ENCODE assay signal across 28 cellular contexts in the genomic region with DNA sequence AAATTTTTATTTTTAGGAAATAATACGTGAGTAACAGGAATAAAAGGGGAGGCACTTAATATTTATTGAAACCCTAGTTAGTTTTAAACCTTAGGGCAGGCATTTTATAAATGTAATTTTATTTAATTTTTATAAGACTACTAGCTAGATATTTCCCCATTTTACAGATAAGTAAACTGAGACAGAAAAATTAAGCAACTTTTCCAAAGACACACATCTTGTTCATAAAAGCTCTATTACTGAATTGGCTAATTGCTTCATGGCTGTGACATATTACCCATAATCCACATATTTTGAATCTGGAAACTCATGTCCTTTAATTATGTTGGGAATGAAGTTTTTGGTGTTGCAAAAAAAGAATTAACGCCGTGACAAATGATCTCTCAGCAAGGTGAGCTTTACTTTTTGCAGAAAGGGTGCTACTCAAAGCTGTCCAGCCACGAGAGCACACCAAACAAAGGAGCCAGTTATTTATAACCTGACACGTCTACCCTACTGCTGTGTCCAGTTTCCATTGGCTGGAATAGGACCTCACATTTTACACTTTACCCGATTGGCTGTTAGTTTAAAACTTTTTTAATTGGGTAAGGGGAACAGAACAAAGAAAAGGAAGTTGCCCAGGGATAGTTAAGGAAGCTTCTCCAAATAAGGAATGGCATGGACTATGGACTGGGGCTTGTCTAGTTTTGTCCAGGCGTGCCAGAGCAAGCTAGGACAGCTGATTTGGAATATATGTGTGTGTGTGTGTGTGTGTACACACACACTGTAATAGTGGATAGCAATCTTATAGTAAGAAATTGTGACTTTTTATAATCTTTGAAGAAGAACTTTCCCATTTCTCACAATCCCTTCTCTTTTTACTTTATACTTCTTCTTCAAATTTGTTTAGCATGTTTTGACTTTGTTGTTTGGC. TPM values are rescaled to one million over a fixed set of nuclear protein-coding genes. Genes with fewer than 3 reads are reported as not detected.
DNase-seq lines count a peak whose midpoint lies in the region; ATAC-seq, FAIRE-seq and TF ChIP-seq lines count a peak whose summit lies in the region.
"Had no signal": no experiment of that assay in that cellular context is flagged by ENCODE, and none has a peak within 500 bp of the region (broad histone marks: within the 10 kb centered on the region; RNA-seq: fewer than 3 reads in every experiment).

No MANE protein-coding gene starts in this region.

- H2AK5ac ChIP-seq in H9 (ENCODE audit: insufficient read length, low read length): no peak overlapping the region

- FAIRE-seq in astrocyte (lab: Jason Lieb, UNC): no peak
- FAIRE-seq: frontal cortex, GM12878, RCC 7860 had no signal

- no peak overlapping the region for H3K56ac ChIP-seq in H9 (ENCODE audit: insufficient read length, low read depth, low read length)

- H3K23ac ChIP-seq in H9 (ENCODE audit: insufficient read length, low read depth, low read length): no peak overlapping the region

- no peak for TF ChIP-seq CTCF in H9 (conservative IDR thresholded peaks at IDR 0.05)
- TF ChIP-seq CTCF in astrocyte (IDR thresholded peaks at IDR 0.05; ENCODE audit: insufficient read depth, low read depth, low read length): no peak
- no peak for TF ChIP-seq CTCF in fibroblast of mammary gland (conservative IDR thresholded peaks at IDR 0.05; ENCODE audit: control insufficient read depth, insufficient read depth, low read depth, low read length)
- no peak for TF ChIP-seq CTCF in osteocyte (IDR thresholded peaks at IDR 0.05)

- H4K20me1 ChIP-seq in H9 (ENCODE audit: control insufficient read depth, insufficient read depth, insufficient read length) (no peaks in the 10 kb centered on the region), astrocyte (ENCODE audit: insufficient read depth, low read length) (no peaks in the 10 kb centered on the region)
- H4K20me1 ChIP-seq: BLaER1 treated with 17β-estradiol and CSF1 and Interleukin-3, amounts not matched to agents 10 nM and 100 nM had no signal

- H3K36me3 Mint-ChIP-seq in H9 (ENCODE audit: insufficient read depth in 1 of 3, low read depth in 3 of 3): peaks cover 4 to 23% (median 20%) of the 10 kb centered on the region in 3 experiments; a peak in 6 of 7 replicates
- peaks cover 14% of the 10 kb centered on the region for H3K36me3 Mint-ChIP-seq in astrocyte (ENCODE audit: low read depth, unreplicated experiment)
- peaks cover 9 to 19% of the 10 kb centered on the region in 2 donors for H3K36me3 Mint-ChIP-seq in stimulated activated naive B cell treated with anti-CD40 and anti-IgM and Interleukin-4, amounts not matched to agents 10 μg/mL and 1 μg/mL and 100 μg/mL, for 72 hours
- H3K36me3 Mint-ChIP-seq in osteocyte (ENCODE audit: unreplicated experiment): peaks cover 1% of the 10 kb centered on the region

- no peak overlapping the region for H2BK120ac ChIP-seq in H9 (ENCODE audit: low read depth, low read length, poor library complexity, severe bottlenecking)

- H3K9ac ChIP-seq in H9 (ENCODE audit: extremely low read depth, insufficient read length, low read length) (no peak overlapping the region), astrocyte (ENCODE audit: low read length) (no peak overlapping the region)
- H3K9ac ChIP-seq: BLaER1 treated with 17β-estradiol and CSF1 and Interleukin-3, amounts not matched to agents 10 nM and 100 nM had no signal

- WGBS in H9 (ENCODE audit: extremely low coverage, insufficient read length, low lambda C conversion rate): 100% methylated on average over 1 of the region's 7 CpGs

- H3K79me1 ChIP-seq in H9 (ENCODE audit: insufficient read depth, low read depth, low read length, poor library complexity, severe bottlenecking): no peaks in the 10 kb centered on the region

- no peak for DNase-seq in H9
- no peak for DNase-seq in astrocyte (ENCODE audit: low read depth)
- peak; percentile 18 for DNase-seq in fibroblast of mammary gland (ENCODE audit: low read depth)
- no peak for DNase-seq in stimulated activated naive B cell treated with anti-CD40 and anti-IgM and Interleukin-4, amounts not matched to agents 10 μg/mL and 1 μg/mL and 100 μg/mL, for 72 hours
- DNase-seq in dermis blood vessel endothelial cell: no peak
- DNase-seq in osteocyte (ENCODE audit: extremely low spot score, unreplicated experiment): no peak
- no peak for DNase-seq in EL
- DNase-seq: activated naive CD4-positive, alpha-beta T cell; activated T-cell treated with anti-CD3 and anti-CD28 coated beads, Interleukin-2, amount 50 U/mL, for 24 hours; body of pancreas; effector CD4-positive, alpha-beta T cell; left lung; MG63; naive thymus-derived CD8-positive, alpha-beta T cell; NCI-H2081 treated with DMSO at 0.1 percent for 48 hours; NCI-H226; SIG-M5; stomach; thyroid gland had no signal

- H3K9me3 ChIP-seq in H9 (ENCODE audit: control insufficient read depth, low read depth, low read length) (no peaks in the 10 kb centered on the region), astrocyte (ENCODE audit: insufficient read depth, low read depth, low read length) (no peaks in the 10 kb centered on the region)
- H3K9me3 ChIP-seq: body of pancreas, left lung, MG63, thyroid gland had no signal

- H3K4me3 Mint-ChIP-seq in H9: no peak overlapping the region
- no peak overlapping the region for H3K4me3 Mint-ChIP-seq in astrocyte (ENCODE audit: unreplicated experiment)
- H3K4me3 Mint-ChIP-seq in stimulated activated naive B cell treated with anti-CD40 and anti-IgM and Interleukin-4, amounts not matched to agents 10 μg/mL and 1 μg/mL and 100 μg/mL, for 72 hours: no peak overlapping the region
- H3K4me3 Mint-ChIP-seq in osteocyte (ENCODE audit: unreplicated experiment): no peak overlapping the region
- H3K4me3 Mint-ChIP-seq: activated CD4-positive, alpha-beta T cell treated with anti-CD3 and anti-CD28 coated beads, Interleukin-2, amount 10 ng/mL, durations not matched to agents 24 days and 14 days; activated T-cell treated with anti-CD3 and anti-CD28 coated beads, Interleukin-2, amount 50 U/mL, for 24 hours; mesothelial cell of epicardium; naive thymus-derived CD8-positive, alpha-beta T cell had no signal

- H3K27ac Mint-ChIP-seq in H9: peak overlapping the region in 2 of 3 experiments; percentile 4 to 29; a peak in 3 of 7 replicates
- peak overlapping the region; percentile 11 for H3K27ac Mint-ChIP-seq in astrocyte (ENCODE audit: unreplicated experiment)
- peak overlapping the region; percentile 62 for H3K27ac Mint-ChIP-seq in stimulated activated naive B cell treated with anti-CD40 and anti-IgM and Interleukin-4, amounts not matched to agents 10 μg/mL and 1 μg/mL and 100 μg/mL, for 72 hours
- H3K27ac Mint-ChIP-seq in osteocyte (ENCODE audit: unreplicated experiment): no peak overlapping the region
- H3K27ac Mint-ChIP-seq: activated CD4-positive, alpha-beta T cell treated with anti-CD3 and anti-CD28 coated beads, Interleukin-2, amount 10 ng/mL, durations not matched to agents 24 days and 14 days; activated T-cell treated with anti-CD3 and anti-CD28 coated beads, Interleukin-2, amount 50 U/mL, for 24 hours; IgD-negative memory B cell; mesothelial cell of epicardium; naive thymus-derived CD8-positive, alpha-beta T cell had no signal

- no peaks in the 10 kb centered on the region for H3K79me2 ChIP-seq in H9 (ENCODE audit: insufficient read depth, low read length)
- H3K79me2 ChIP-seq in astrocyte (ENCODE audit: insufficient read depth, low read length): no peaks in the 10 kb centered on the region

- no peak overlapping the region for H2BK20ac ChIP-seq in H9 (ENCODE audit: low read depth, low read length, poor library complexity, severe bottlenecking)

- H3K9me3 Mint-ChIP-seq in H9 (peaks cover 0 to 7% of the 10 kb centered on the region in 2 experiments; a peak in 2 of 5 replicates), astrocyte (ENCODE audit: unreplicated experiment) (peaks cover 4% of the 10 kb centered on the region), osteocyte (ENCODE audit: unreplicated experiment) (peaks cover 4% of the 10 kb centered on the region)
- no peaks in the 10 kb centered on the region for H3K9me3 Mint-ChIP-seq in stimulated activated naive B cell treated with anti-CD40 and anti-IgM and Interleukin-4, amounts not matched to agents 10 μg/mL and 1 μg/mL and 100 μg/mL, for 72 hours
- H3K9me3 Mint-ChIP-seq: activated CD4-positive, alpha-beta T cell treated with anti-CD3 and anti-CD28 coated beads, Interleukin-2, amount 10 ng/mL, durations not matched to agents 24 days and 14 days had no signal

- no peak overlapping the region for H4K91ac ChIP-seq in H9 (ENCODE audit: insufficient read length, low read depth, low read length)

- H3K4me1 Mint-ChIP-seq in H9 (peaks cover 10 to 20% of the 10 kb centered on the region in 2 experiments), astrocyte (ENCODE audit: low read depth, unreplicated experiment) (peaks cover 8% of the 10 kb centered on the region), osteocyte (ENCODE audit: unreplicated experiment) (peaks cover 19% of the 10 kb centered on the region)
- H3K4me1 Mint-ChIP-seq in stimulated activated naive B cell treated with anti-CD40 and anti-IgM and Interleukin-4, amounts not matched to agents 10 μg/mL and 1 μg/mL and 100 μg/mL, for 72 hours: peaks cover 6 to 20% of the 10 kb centered on the region in 2 donors

- H3K27me3 Mint-ChIP-seq in H9 (ENCODE audit: low read depth): no peaks in the 10 kb centered on the region
- no peaks in the 10 kb centered on the region for H3K27me3 Mint-ChIP-seq in astrocyte (ENCODE audit: low read depth, unreplicated experiment)
- no peaks in the 10 kb centered on the region for H3K27me3 Mint-ChIP-seq in stimulated activated naive B cell treated with anti-CD40 and anti-IgM and Interleukin-4, amounts not matched to agents 10 μg/mL and 1 μg/mL and 100 μg/mL, for 72 hours
- no peaks in the 10 kb centered on the region for H3K27me3 Mint-ChIP-seq in osteocyte (ENCODE audit: unreplicated experiment)
- H3K27me3 Mint-ChIP-seq: activated CD4-positive, alpha-beta T cell treated with anti-CD3 and anti-CD28 coated beads, Interleukin-2, amount 10 ng/mL, durations not matched to agents 24 days and 14 days; activated T-cell treated with anti-CD3 and anti-CD28 coated beads, Interleukin-2, amount 50 U/mL, for 24 hours; IgD-negative memory B cell; naive thymus-derived CD8-positive, alpha-beta T cell had no signal

- H3K27ac ChIP-seq in H9 (ENCODE audit: insufficient read length, low read depth, low read length) (no peak overlapping the region), astrocyte (ENCODE audit: low read depth, low read length) (no peak overlapping the region)
- H3K27ac ChIP-seq: BLaER1 treated with 17β-estradiol and CSF1 and Interleukin-3, amounts not matched to agents 10 nM and 100 nM; body of pancreas; left lung; skin epidermis; stomach; thyroid gland; VCaP had no signal

- no peak overlapping the region for H2BK12ac ChIP-seq in H9 (ENCODE audit: insufficient read length, low read depth, low read length)

- no peak overlapping the region for H3K4ac ChIP-seq in H9 (ENCODE audit: low read depth, low read length)

- H4K5ac ChIP-seq in H9 (ENCODE audit: insufficient read length, low read depth, low read length): no peak overlapping the region

- no peak overlapping the region for H4K8ac ChIP-seq in H9 (replicated peaks; ENCODE audit: insufficient read length, low read depth, low read length)

- H2AFZ ChIP-seq in H9 (ENCODE audit: low read length) (no peak overlapping the region), astrocyte (ENCODE audit: low read depth, low read length) (no peak overlapping the region)

- no peak overlapping the region for H2BK5ac ChIP-seq in H9 (ENCODE audit: insufficient read length, low read length)

- no peak overlapping the region for H2BK15ac ChIP-seq in H9 (ENCODE audit: low read depth, low read length)

- H3K27me3 ChIP-seq in H9 (ENCODE audit: insufficient read depth, low read length) (no peaks in the 10 kb centered on the region), astrocyte (ENCODE audit: insufficient read depth, low read length) (no peaks in the 10 kb centered on the region)
- H3K27me3 ChIP-seq: BLaER1 treated with 17β-estradiol and CSF1 and Interleukin-3, amounts not matched to agents 10 nM and 100 nM; body of pancreas; left lung; MG63; stomach; thyroid gland had no signal

- H3K18ac ChIP-seq in H9 (ENCODE audit: insufficient read length, low read depth, low read length): no peak overlapping the region

- no peak overlapping the region for H3K14ac ChIP-seq in H9 (ENCODE audit: insufficient read depth, low read length)

- H3K4me3 ChIP-seq in astrocyte (ENCODE audit: insufficient read depth, low read depth, low read length) (no peak overlapping the region), fibroblast of mammary gland (ENCODE audit: control insufficient read depth, low read depth, low read length) (no peak overlapping the region)
- H3K4me3 ChIP-seq: BLaER1 treated with 17β-estradiol and CSF1 and Interleukin-3, amounts not matched to agents 10 nM and 100 nM; body of pancreas; GM12878; left lung; MG63; skin epidermis; stomach; thyroid gland had no signal

- no peaks in the 10 kb centered on the region for H3K23me2 ChIP-seq in H9 (ENCODE audit: insufficient read length, low read depth, low read length, poor library complexity, severe bottlenecking)

- no peaks in the 10 kb centered on the region for H3K36me3 ChIP-seq in astrocyte (ENCODE audit: insufficient read depth, low read length)
- H3K36me3 ChIP-seq: left lung, MG63, stomach, thyroid gland had no signal

- ATAC-seq in stimulated activated naive B cell treated with anti-CD40 and anti-IgM and Interleukin-4, amounts not matched to agents 10 μg/mL and 1 μg/mL and 100 μg/mL, for 72 hours (replicated peaks): no peak
- ATAC-seq: body of pancreas; GM12878; left lung; naive thymus-derived CD8-positive, alpha-beta T cell had no signal

- no peak overlapping the region for H3K4me2 ChIP-seq in H9 (ENCODE audit: insufficient read depth, insufficient read length, low read length)
- H3K4me2 ChIP-seq in astrocyte (ENCODE audit: low read length): no peak overlapping the region
- H3K4me2 ChIP-seq: BLaER1 treated with 17β-estradiol and CSF1 and Interleukin-3, amounts not matched to agents 10 nM and 100 nM had no signal

- no peak overlapping the region for H3T11ph ChIP-seq in H9 (ENCODE audit: low read length)

- no peaks in the 10 kb centered on the region for H3K4me1 ChIP-seq in H9 (ENCODE audit: insufficient read depth, low read length)
- no peaks in the 10 kb centered on the region for H3K4me1 ChIP-seq in astrocyte (ENCODE audit: insufficient read depth, low read length)
- H3K4me1 ChIP-seq: body of pancreas, thyroid gland had no signal

RNA-seq across cellular contexts. Expression of a gene that starts 54.2 kb away (rescaled TPM):
- total RNA-seq in H9 (2021) (31.5 and 34.6 TPM in 2 replicates), astrocyte (30.3 and 32.0 TPM in 2 replicates), dermis blood vessel endothelial cell (35.4 and 52.2 TPM in 2 replicates), osteocyte (36.1 and 39.7 TPM in 2 replicates)
